8 cellular contexts compared by ENCODE assay signal in genomic region chr5:34522599-34523381, GRCh38.
A peak's percentile ranks its signal among the peaks of the same experiment; 100 is the strongest.
DNase-seq lines count a peak whose midpoint lies in the region; ATAC-seq and TF ChIP-seq lines count a peak whose summit lies in the region.

No MANE protein-coding gene starts in this region.

- in situ Hi-C loops in KBM-7 (cut with MboI; ENCODE audit: low pct_unique_long_range_greater_than_20kb, low sequenced_read_pairs) = no loop called here
- in situ Hi-C loops in Panc1 (cut with HindIII; ENCODE audit: low pct_unique_long_range_greater_than_20kb, low sequenced_read_pairs) = no loop called here

- peak; percentile 81 for DNase-seq in ELF-1 (ENCODE audit: low read depth, low spot score)
- peak; percentile 67 for DNase-seq in KBM-7
- DNase-seq in Panc1 (ENCODE audit: low read depth, low spot score) = peak; percentile 77
- peak; percentile 12 for DNase-seq in activated T-helper 2 cell treated with anti-CD3 and anti-CD28 coated beads, Interferon-gamma antibody, Interleukin-2, Interleukin-4, amounts not matched to agents 10 μg/mL and 5 μg/mL and 100 μg/mL, durations not matched to agents 14 hours and 24 hours and 36 hours (ENCODE audit: low spot score)
- DNase-seq in foreskin melanocyte = peak; percentile 85
- peak; percentile 60 to 84 (median 71) for DNase-seq in ovary

- H3K4me1 ChIP-seq in Panc1 (ENCODE audit: control insufficient read depth, insufficient read depth, low read length) (no peaks in the 10 kb centered on the region), ovary (ENCODE audit: insufficient read depth) (no peaks in the 10 kb centered on the region)

- H3K27ac ChIP-seq in Panc1 (ENCODE audit: low read length) (no peak overlapping the region), ovary (no peak overlapping the region)

- no peaks in the 10 kb centered on the region for H3K36me3 ChIP-seq in Panc1 (ENCODE audit: control insufficient read depth, insufficient read depth, low read length)
- H3K36me3 ChIP-seq in ovary = no peaks in the 10 kb centered on the region

- peak; percentile 80 for ATAC-seq in GM21737 (IDR thresholded peaks at IDR 0.05; ENCODE audit: unreplicated experiment)
- ATAC-seq in Panc1 = peak; percentile 96
- ATAC-seq in HG03457 (IDR thresholded peaks at IDR 0.05; ENCODE audit: unreplicated experiment) = no peak

- H3K4me3 ChIP-seq in Panc1 (ENCODE audit: low read depth in 2 of 2, low read length in 2 of 2) = no peak overlapping the region
- H3K4me3 ChIP-seq in ovary = no peak overlapping the region

- 32 to 33% (median 33%) methylated on average over 11 of the region's 11 CpGs for WGBS in ovary, 3 donors

- no peak for TF ChIP-seq POLR2A in ovary (IDR thresholded peaks at IDR 0.05)

- no peaks in the 10 kb centered on the region for H3K36me3 Mint-ChIP-seq in activated T-helper 2 cell treated with anti-CD3 and anti-CD28 coated beads, Interferon-gamma antibody, Interleukin-2, Interleukin-4, amounts not matched to agents 10 μg/mL and 5 μg/mL and 100 μg/mL, durations not matched to agents 14 hours and 24 hours and 36 hours (ENCODE audit: low read depth)

- POLR2A ChIA-PET in Panc1 (lab: Charles Lee) = no interaction called here

- H3K4me1 Mint-ChIP-seq in activated T-helper 2 cell treated with anti-CD3 and anti-CD28 coated beads, Interferon-gamma antibody, Interleukin-2, Interleukin-4, amounts not matched to agents 10 μg/mL and 5 μg/mL and 100 μg/mL, durations not matched to agents 14 hours and 24 hours and 36 hours (ENCODE audit: low read depth) = peaks cover 5% of the 10 kb centered on the region

- H3K27me3 Mint-ChIP-seq in activated T-helper 2 cell treated with anti-CD3 and anti-CD28 coated beads, Interferon-gamma antibody, Interleukin-2, Interleukin-4, amounts not matched to agents 10 μg/mL and 5 μg/mL and 100 μg/mL, durations not matched to agents 14 hours and 24 hours and 36 hours (ENCODE audit: low read depth) = peaks cover 4% of the 10 kb centered on the region

- H3K9me3 ChIP-seq in Panc1 (ENCODE audit: control insufficient read depth, insufficient read depth, low read depth, low read length) (no peaks in the 10 kb centered on the region), ovary (no peaks in the 10 kb centered on the region)

- no TSS peak for BruUV-seq in Panc1 (replicated peaks; lab: Mats Ljungman, UMichigan)

- H3K27me3 ChIP-seq in Panc1 (ENCODE audit: control insufficient read depth, insufficient read depth, low read length) = no peaks in the 10 kb centered on the region
- H3K27me3 ChIP-seq in ovary = no peaks in the 10 kb centered on the region

- TF ChIP-seq EP300 in ovary (IDR thresholded peaks at IDR 0.05) = no peak

- no peaks in the 10 kb centered on the region for H3K9me3 Mint-ChIP-seq in activated T-helper 2 cell treated with anti-CD3 and anti-CD28 coated beads, Interferon-gamma antibody, Interleukin-2, Interleukin-4, amounts not matched to agents 10 μg/mL and 5 μg/mL and 100 μg/mL, durations not matched to agents 14 hours and 24 hours and 36 hours

- H3K27ac Mint-ChIP-seq in activated T-helper 2 cell treated with anti-CD3 and anti-CD28 coated beads, Interferon-gamma antibody, Interleukin-2, Interleukin-4, amounts not matched to agents 10 μg/mL and 5 μg/mL and 100 μg/mL, durations not matched to agents 14 hours and 24 hours and 36 hours = no peak overlapping the region

- TF ChIP-seq CTCF in Panc1 (IDR thresholded peaks at IDR 0.05) = peak; percentile 82
- peak; percentile 53 to 74 (median 66) for TF ChIP-seq CTCF in ovary (IDR thresholded peaks at IDR 0.05)

- no peak overlapping the region for H3K4me3 Mint-ChIP-seq in activated T-helper 2 cell treated with anti-CD3 and anti-CD28 coated beads, Interferon-gamma antibody, Interleukin-2, Interleukin-4, amounts not matched to agents 10 μg/mL and 5 μg/mL and 100 μg/mL, durations not matched to agents 14 hours and 24 hours and 36 hours (ENCODE audit: low read depth)

- CTCF ChIA-PET in Panc1 (lab: Charles Lee) = interaction anchor here (0.7 to 1.1 kb wide), 2 partner anchors 37 to 240 kb away, joined by 4 read pairs; no protein-coding TSS in a partner anchor

- intact Hi-C loops in Panc1 (cut with micrococcal nuclease; ENCODE audit: unreplicated experiment) (loop anchor here (1.0 kb wide), 1 partner anchor 376 kb away; no protein-coding TSS in a partner anchor), ovary (cut with DNase I) (loop anchor here in 3 of 4 donors (2.0 to 5.0 kb wide), 3 partner anchors 35 to 376 kb away; no protein-coding TSS in a partner anchor)
- intact Hi-C loops in activated T-helper 2 cell treated with anti-CD3 and anti-CD28 coated beads, Interferon-gamma antibody, Interleukin-2, Interleukin-4, amounts not matched to agents 10 μg/mL and 5 μg/mL and 100 μg/mL, durations not matched to agents 14 hours and 24 hours and 36 hours (cut with micrococcal nuclease) = loop anchor here (1.0 kb wide), 1 partner anchor 376 kb away; no protein-coding TSS in a partner anchor

Comparison
In these comparisons a context has a peak if more than half of its experiments do, and no peak if none do; other contexts are left out.
1. DNase-seq: peak in every context shown above with its lines; median percentile 85 in foreskin melanocyte; 81 in ELF-1; 77 in Panc1; 71 in ovary; 67 in KBM-7; 12 in activated T-helper 2 cell treated with anti-CD3 and anti-CD28 coated beads, Interferon-gamma antibody, Interleukin-2, Interleukin-4, amounts not matched to agents 10 μg/mL and 5 μg/mL and 100 μg/mL, durations not matched to agents 14 hours and 24 hours and 36 hours.